In genomic region chr1:97277891-97278662, GRCh38 we compare ENCODE assay signal across 1 cellular context.
TF ChIP-seq lines count a peak whose summit lies in the region.

No MANE protein-coding gene starts in this region.

TF ChIP-seq in SK-N-SH, 30 proteins besides CTCF, POLR2A, EP300 and RAD21 (continued from another document):
- TF ChIP-seq POLR2AphosphoS5 (IDR thresholded peaks at IDR 0.05; ENCODE audit: low read depth, low read length) (peak; percentile 54; the same call in 1 of the 2 replicates), JUND (IDR thresholded peaks at IDR 0.05) (peak; percentile 73), PBX3 (IDR thresholded peaks at IDR 0.05) (peak; percentile 79)
TF ChIP-seq in SK-N-SH: peak in this region for 7.
